In the genomic region with DNA sequence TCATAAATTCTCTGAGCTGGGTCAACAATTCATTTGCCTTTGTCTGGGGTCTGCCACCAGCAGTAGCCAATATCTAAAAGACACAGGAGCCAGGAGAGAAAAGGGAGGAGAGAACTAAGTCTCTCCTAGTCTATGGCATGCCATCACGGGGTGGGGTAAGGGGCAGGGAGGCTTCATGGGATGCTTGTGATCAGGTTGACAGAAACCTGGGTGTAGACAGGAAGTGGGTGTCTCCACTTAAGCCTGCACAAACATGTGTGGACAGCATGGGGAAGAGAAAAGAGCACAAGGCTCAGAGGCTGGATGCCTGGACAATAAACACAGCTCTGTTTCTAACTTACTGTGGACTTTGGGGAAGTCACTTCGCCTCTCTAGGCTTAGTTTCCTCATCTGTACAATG, we compare ENCODE assay signal across 24 cellular contexts. TPM values are rescaled to one million over a fixed set of nuclear protein-coding genes. Genes with fewer than 3 reads are reported as not detected.
"Had no signal": no experiment of that assay in that cellular context is flagged by ENCODE, and none has a peak within 500 bp of the region (broad histone marks: within the 10 kb centered on the region; RNA-seq: fewer than 3 reads in every experiment).

No MANE protein-coding gene starts in this region.

- H3K4me1 Mint-ChIP-seq: activated naive CD4-positive, alpha-beta T cell treated with anti-CD3 and anti-CD28 coated beads, Interleukin-2, amount 50 U/mL, for 24 hours; naive thymus-derived CD4-positive, alpha-beta T cell had no signal

- H3K36me3 Mint-ChIP-seq: activated naive CD4-positive, alpha-beta T cell treated with anti-CD3 and anti-CD28 coated beads, Interleukin-2, amount 50 U/mL, for 24 hours; naive thymus-derived CD4-positive, alpha-beta T cell had no signal

- H3K27ac ChIP-seq: ascending aorta, dorsolateral prefrontal cortex, gastrocnemius medialis, heart left ventricle, ovary, psoas muscle, skin epidermis, tibial nerve, uterus had no signal

- ATAC-seq: activated T-cell treated with anti-CD3 and anti-CD28 coated beads, Interleukin-2, amount 50 U/mL, for 72 hours; gastrocnemius medialis; heart left ventricle; naive thymus-derived CD4-positive, alpha-beta T cell; psoas muscle; right cardiac atrium had no signal

- H3K9me3 Mint-ChIP-seq: activated naive CD4-positive, alpha-beta T cell treated with anti-CD3 and anti-CD28 coated beads, Interleukin-2, amount 50 U/mL, for 24 hours; activated T-cell treated with anti-CD3 and anti-CD28 coated beads, Interleukin-2, amount 50 U/mL, for 72 hours; stimulated activated naive CD8-positive, alpha-beta T cell treated with anti-CD3 and anti-CD28 coated beads, Interleukin-15, Interleukin-2, amounts not matched to agents 100 ng/mL and 50 ng/mL, for 24 hours; T-helper 2 cell treated with Interferon-gamma antibody and Interleukin-4, amounts not matched to agents 5 μg/mL and 100 μg/mL, for 36 hours had no signal

- H3K9me3 ChIP-seq: ascending aorta, gastrocnemius medialis, ovary, psoas muscle, uterus had no signal

- H3K36me3 ChIP-seq: ascending aorta, gastrocnemius medialis, heart left ventricle, ovary, tibial nerve, uterus had no signal

- H3K27me3 ChIP-seq: ascending aorta, gastrocnemius medialis, ovary, tibial nerve, uterus had no signal

- H3K4me3 ChIP-seq: ascending aorta, dorsolateral prefrontal cortex, gastrocnemius medialis, heart left ventricle, ovary, psoas muscle, skin epidermis, tibial nerve, uterus had no signal

- FAIRE-seq: TTC549 had no signal

- H3K4me1 ChIP-seq: ascending aorta, gastrocnemius medialis, heart left ventricle, psoas muscle, tibial nerve, uterus had no signal

- H3K4me3 Mint-ChIP-seq: activated naive CD4-positive, alpha-beta T cell treated with anti-CD3 and anti-CD28 coated beads, Interleukin-2, amount 50 U/mL, for 24 hours; activated T-cell treated with anti-CD3 and anti-CD28 coated beads, Interleukin-2, amount 50 U/mL, for 72 hours; naive thymus-derived CD4-positive, alpha-beta T cell; stimulated activated naive CD8-positive, alpha-beta T cell treated with anti-CD3 and anti-CD28 coated beads, Interleukin-15, Interleukin-2, amounts not matched to agents 100 ng/mL and 50 ng/mL, for 24 hours; T-helper 2 cell treated with Interferon-gamma antibody and Interleukin-4, amounts not matched to agents 5 μg/mL and 100 μg/mL, for 36 hours had no signal

- H3K27ac Mint-ChIP-seq: activated naive CD4-positive, alpha-beta T cell treated with anti-CD3 and anti-CD28 coated beads, Interleukin-2, amount 50 U/mL, for 24 hours; activated T-cell treated with anti-CD3 and anti-CD28 coated beads, Interleukin-2, amount 50 U/mL, for 72 hours; naive thymus-derived CD4-positive, alpha-beta T cell; stimulated activated naive CD8-positive, alpha-beta T cell treated with anti-CD3 and anti-CD28 coated beads, Interleukin-15, Interleukin-2, amounts not matched to agents 100 ng/mL and 50 ng/mL, for 24 hours; T-helper 2 cell treated with Interferon-gamma antibody and Interleukin-4, amounts not matched to agents 5 μg/mL and 100 μg/mL, for 36 hours had no signal

- DNase-seq: activated CD4-positive, alpha-beta T cell treated with anti-CD3 and anti-CD28 coated beads, Interleukin-2, amount 50 U/mL, for 4 hours; activated effector memory CD4-positive, alpha-beta T cell treated with anti-CD3 and anti-CD28 coated beads, Interleukin-2, amount 50 U/mL, for 16 hours; activated T-cell treated with anti-CD3 and anti-CD28 coated beads, Interleukin-2, amount 50 U/mL, for 72 hours; dorsolateral prefrontal cortex; gastrocnemius medialis; heart left ventricle; mesendoderm; naive thymus-derived CD4-positive, alpha-beta T cell; ovary; psoas muscle; right cardiac atrium; uterus had no signal

RNA-seq across cellular contexts. Expression of a gene that starts 11.5 kb away (rescaled TPM):
- total RNA-seq: activated CD8-positive, alpha-beta memory T cell treated with anti-CD3 and anti-CD28 coated beads for 36 hours; activated T-cell treated with anti-CD3 and anti-CD28 coated beads, Interleukin-2, amount 50 U/mL, for 72 hours; ascending aorta; epithelial cell of proximal tubule; gastrocnemius medialis; heart left ventricle; lower leg skin; mucosa of gallbladder; naive thymus-derived CD4-positive, alpha-beta T cell; ovary; psoas muscle; right cardiac atrium; tibial nerve; uterus had no signal
- polyA plus RNA-seq: adipose tissue; heart left ventricle; naive thymus-derived CD4-positive, alpha-beta T cell; ovary; psoas muscle; right cardiac atrium had no signal

RNA-seq across cellular contexts. Expression of a gene that starts 54.2 kb away (rescaled TPM):
- total RNA-seq: activated CD8-positive, alpha-beta memory T cell treated with anti-CD3 and anti-CD28 coated beads for 36 hours; ascending aorta; dorsolateral prefrontal cortex; epithelial cell of proximal tubule; gastrocnemius medialis; heart left ventricle; lower leg skin; naive thymus-derived CD4-positive, alpha-beta T cell; ovary; psoas muscle; right cardiac atrium; tibial nerve; uterus had no signal
- polyA plus RNA-seq: adipose tissue; heart left ventricle; naive thymus-derived CD4-positive, alpha-beta T cell; ovary; psoas muscle; right cardiac atrium had no signal

RNA-seq across cellular contexts. Expression of a gene that starts 57.9 kb away (rescaled TPM):
- total RNA-seq: activated CD8-positive, alpha-beta memory T cell treated with anti-CD3 and anti-CD28 coated beads for 36 hours; activated T-cell treated with anti-CD3 and anti-CD28 coated beads, Interleukin-2, amount 50 U/mL, for 72 hours; ascending aorta; dorsolateral prefrontal cortex; epithelial cell of proximal tubule; gastrocnemius medialis; heart left ventricle; lower leg skin; naive thymus-derived CD4-positive, alpha-beta T cell; ovary; psoas muscle; tibial nerve had no signal
- polyA plus RNA-seq: heart left ventricle; naive thymus-derived CD4-positive, alpha-beta T cell; ovary; psoas muscle had no signal
